Comparison of ENCODE assay signal across 9 cellular contexts in genomic region chr5:176810084-176810597, GRCh38. TPM values are rescaled to one million over a fixed set of nuclear protein-coding genes. Genes with fewer than 3 reads are reported as not detected.
DNase-seq lines count a peak whose midpoint lies in the region; ATAC-seq and TF ChIP-seq lines count a peak whose summit lies in the region.
"Had no signal": no experiment of that assay in that cellular context is flagged by ENCODE, and none has a peak within 500 bp of the region (broad histone marks: within the 10 kb centered on the region; RNA-seq: fewer than 3 reads in every experiment).

TSS of gene UNC5A (plus strand) at chr5:176810559. CDS start at chr5:176810751, 192 bp downstream.

- POLR2A ChIA-PET in activated B cell treated with CpG ODN at 0.5 μM for 24 hours (lab: Charles Lee) = no interaction called here

- H3K27ac ChIP-seq in tibial nerve (no peak within 1 kb of the TSS), tibial artery (no peak within 1 kb of the TSS)
- H3K27ac ChIP-seq: KMS-11 had no signal

- peak; percentile 80 for ATAC-seq in activated B cell treated with CpG ODN at 0.5 μM for 24 hours (ENCODE audit: low read depth)
- peak; percentile 61 for ATAC-seq in stimulated activated naive CD8-positive, alpha-beta T cell treated with anti-CD3 and anti-CD28 coated beads, Interleukin-15, amount 100 ng/mL, for 72 hours

- WGBS in tibial nerve, 2 donors = 1 to 2% methylated on average over 14 to 34 of the region's 65 CpGs

- H3K27ac Mint-ChIP-seq in activated B cell treated with CpG ODN at 0.5 μM for 24 hours (no peak within 1 kb of the TSS), mesothelial cell of epicardium (no peak within 1 kb of the TSS)
- H3K27ac Mint-ChIP-seq in stimulated activated naive CD8-positive, alpha-beta T cell treated with anti-CD3 and anti-CD28 coated beads, Interleukin-15, amount 100 ng/mL, for 72 hours = no peak within 1 kb of the TSS

- DNase-seq in DMS 273 treated with DMSO at 0.1 percent for 48 hours (lab: John Stamatoyannopoulos, UW) (peak; percentile 39), Kasumi-1 (lab: John Stamatoyannopoulos, UW) (peak; percentile 20 to 24), activated B cell treated with CpG ODN at 0.5 μM for 24 hours (peak; percentile 60), cerebellum (ENCODE audit: low spot score) (peak; percentile 83), mesothelial cell of epicardium (ENCODE audit: low spot score in 2 of 2, unreplicated experiment in 2 of 2) (peak; percentile 59 to 82), tibial nerve (ENCODE audit: low spot score in 2 of 2) (no peak), tibial artery (no peak)
- DNase-seq in stimulated activated naive CD8-positive, alpha-beta T cell treated with anti-CD3 and anti-CD28 coated beads, Interleukin-15, amount 100 ng/mL, for 72 hours = peak; percentile 64 to 69

- peak within 1 kb of the TSS; percentile 82 for H3K4me3 Mint-ChIP-seq in activated B cell treated with CpG ODN at 0.5 μM for 24 hours
- peak within 1 kb of the TSS; percentile 71 for H3K4me3 Mint-ChIP-seq in mesothelial cell of epicardium
- H3K4me3 Mint-ChIP-seq in stimulated activated naive CD8-positive, alpha-beta T cell treated with anti-CD3 and anti-CD28 coated beads, Interleukin-15, amount 100 ng/mL, for 72 hours = peak within 1 kb of the TSS; percentile 68 to 77

- TF ChIP-seq EP300 in tibial nerve (IDR thresholded peaks at IDR 0.05) = no peak

- no peak for TF ChIP-seq POLR2A in tibial nerve (IDR thresholded peaks at IDR 0.05)

- H3K4me3 ChIP-seq in tibial nerve = peak within 1 kb of the TSS in 2 of 4 donors; percentile 26 to 46
- peak within 1 kb of the TSS in 1 of 2 donors; percentile 38 for H3K4me3 ChIP-seq in tibial artery

- H3K36me3 Mint-ChIP-seq in activated B cell treated with CpG ODN at 0.5 μM for 24 hours (ENCODE audit: low read depth) = no peaks in the 10 kb centered on the region
- H3K36me3 Mint-ChIP-seq in mesothelial cell of epicardium = no peaks in the 10 kb centered on the region

- peaks cover 0 to 33% (median 4%) of the 10 kb centered on the region in 4 donors for H3K4me1 ChIP-seq in tibial nerve
- H3K4me1 ChIP-seq in tibial artery = peaks cover 0 to 24% (median 20%) of the 10 kb centered on the region in 4 donors

- H3K9me3 Mint-ChIP-seq in activated B cell treated with CpG ODN at 0.5 μM for 24 hours = no peaks in the 10 kb centered on the region
- H3K9me3 Mint-ChIP-seq in mesothelial cell of epicardium = no peaks in the 10 kb centered on the region
- H3K9me3 Mint-ChIP-seq in stimulated activated naive CD8-positive, alpha-beta T cell treated with anti-CD3 and anti-CD28 coated beads, Interleukin-15, amount 100 ng/mL, for 72 hours = no peaks in the 10 kb centered on the region

- intact Hi-C loops in activated B cell treated with CpG ODN at 0.5 μM for 24 hours (cut with micrococcal nuclease) = no loop called here
- intact Hi-C loops in tibial artery (cut with DNase I; ENCODE audit: low total_unique reads) = no loop called here

- CTCF ChIA-PET in activated B cell treated with CpG ODN at 0.5 μM for 24 hours (lab: Charles Lee) = interaction anchor here (1.2 kb wide), 1 partner anchor 149 kb away, joined by 3 read pairs; no protein-coding TSS in a partner anchor

- H3K27me3 ChIP-seq in tibial nerve = peaks cover 0 to 67% of the 10 kb centered on the region in 2 donors
- peaks cover 0 to 70% of the 10 kb centered on the region in 2 donors for H3K27me3 ChIP-seq in tibial artery

- H3K4me1 Mint-ChIP-seq in activated B cell treated with CpG ODN at 0.5 μM for 24 hours (peaks cover 18% of the 10 kb centered on the region), mesothelial cell of epicardium (peaks cover 10% of the 10 kb centered on the region)
- H3K4me1 Mint-ChIP-seq in stimulated activated naive CD8-positive, alpha-beta T cell treated with anti-CD3 and anti-CD28 coated beads, Interleukin-15, amount 100 ng/mL, for 72 hours = peaks cover 25% of the 10 kb centered on the region

- H3K36me3 ChIP-seq in tibial nerve (no peaks in the 10 kb centered on the region), tibial artery (no peaks in the 10 kb centered on the region)

- H3K9me3 ChIP-seq in tibial nerve (no peaks in the 10 kb centered on the region), tibial artery (no peaks in the 10 kb centered on the region)

- no peak for TF ChIP-seq CTCF in activated B cell treated with CpG ODN at 0.5 μM for 24 hours (IDR thresholded peaks at IDR 0.05)
- TF ChIP-seq CTCF in mesothelial cell of epicardium (IDR thresholded peaks at IDR 0.05; ENCODE audit: unreplicated experiment) = no peak
- no peak for TF ChIP-seq CTCF in tibial nerve (IDR thresholded peaks at IDR 0.05)
- TF ChIP-seq CTCF in tibial artery (IDR thresholded peaks at IDR 0.05) = no peak

- H3K27me3 Mint-ChIP-seq in activated B cell treated with CpG ODN at 0.5 μM for 24 hours = peaks cover 63% of the 10 kb centered on the region
- H3K27me3 Mint-ChIP-seq in mesothelial cell of epicardium (ENCODE audit: low read depth) = peaks cover 87% of the 10 kb centered on the region
- H3K27me3 Mint-ChIP-seq in stimulated activated naive CD8-positive, alpha-beta T cell treated with anti-CD3 and anti-CD28 coated beads, Interleukin-15, amount 100 ng/mL, for 72 hours = peaks cover 90% of the 10 kb centered on the region

RNA-seq across cellular contexts. Expression of gene UNC5A, which starts in this region (rescaled TPM):
- total RNA-seq in activated B cell treated with CpG ODN at 0.5 μM for 24 hours (not detected in 2 replicates), cerebellum (9.3 TPM), mesothelial cell of epicardium (0.11 TPM in 1 of 3 replicates, not detected in the others), tibial nerve (not detected)

Comparison
In these comparisons a context has a peak if more than half of its experiments do, and no peak if none do; other contexts are left out.
1. Peak in DNase-seq and ATAC-seq in activated B cell treated with CpG ODN at 0.5 μM for 24 hours; RNA of the gene not detected or under 1 TPM.
2. Peak in DNase-seq in mesothelial cell of epicardium; RNA of the gene not detected or under 1 TPM.
3. DNase-seq: peak in DMS 273 treated with DMSO at 0.1 percent for 48 hours (single experiment), Kasumi-1 (2 of 2), cerebellum (single experiment) and stimulated activated naive CD8-positive, alpha-beta T cell treated with anti-CD3 and anti-CD28 coated beads, Interleukin-15, amount 100 ng/mL, for 72 hours (2 of 2); none in tibial nerve (0 of 2) and tibial artery (0 of 2).
4. Peak in every context shown above with its lines, with median percentiles within 50 percentile points of each other: H3K4me3 Mint-ChIP-seq.